ENCODE assay signal across 1 cellular context in the genomic region with DNA sequence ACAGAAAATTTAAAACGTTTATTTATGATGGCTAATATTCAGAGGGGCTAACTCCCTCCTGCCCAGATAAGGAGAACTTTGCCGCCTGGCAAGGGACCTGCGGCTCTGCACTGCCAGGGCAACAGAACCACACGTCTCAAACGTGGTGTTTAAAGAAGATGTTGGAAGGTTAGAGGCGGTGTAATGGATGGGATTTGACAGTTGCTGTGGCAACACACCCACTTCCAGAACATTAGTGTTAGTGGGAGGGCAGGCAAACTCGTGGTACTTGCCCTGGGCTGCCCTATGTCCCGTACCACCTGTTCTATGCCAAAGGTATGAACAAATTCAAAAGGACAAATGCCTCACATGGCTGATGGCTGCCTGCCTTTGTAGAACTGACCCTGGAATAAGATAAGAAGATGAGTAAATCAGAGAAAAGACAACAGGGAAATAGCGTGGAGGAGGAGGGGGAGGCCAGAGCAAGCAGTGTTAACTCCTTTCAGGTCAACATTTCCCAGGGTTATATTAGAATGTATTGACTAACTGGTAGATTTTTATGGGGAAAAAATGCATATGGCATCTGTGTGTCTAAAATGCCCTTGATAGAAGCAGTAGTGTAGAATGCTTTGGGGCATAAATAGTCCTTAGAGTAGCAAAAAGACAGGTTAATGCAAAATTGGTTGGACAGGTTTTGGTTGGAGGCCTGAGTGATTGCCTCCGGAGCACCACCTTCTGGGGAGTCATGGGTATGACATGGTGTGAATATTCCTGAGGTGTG.
TF ChIP-seq lines count a peak whose summit lies in the region.

No MANE protein-coding gene starts in this region.

TF ChIP-seq in GM23338, 12 proteins besides CTCF, POLR2A, EP300 and RAD21 (continued from another document):
- TF ChIP-seq, protein P1, sequence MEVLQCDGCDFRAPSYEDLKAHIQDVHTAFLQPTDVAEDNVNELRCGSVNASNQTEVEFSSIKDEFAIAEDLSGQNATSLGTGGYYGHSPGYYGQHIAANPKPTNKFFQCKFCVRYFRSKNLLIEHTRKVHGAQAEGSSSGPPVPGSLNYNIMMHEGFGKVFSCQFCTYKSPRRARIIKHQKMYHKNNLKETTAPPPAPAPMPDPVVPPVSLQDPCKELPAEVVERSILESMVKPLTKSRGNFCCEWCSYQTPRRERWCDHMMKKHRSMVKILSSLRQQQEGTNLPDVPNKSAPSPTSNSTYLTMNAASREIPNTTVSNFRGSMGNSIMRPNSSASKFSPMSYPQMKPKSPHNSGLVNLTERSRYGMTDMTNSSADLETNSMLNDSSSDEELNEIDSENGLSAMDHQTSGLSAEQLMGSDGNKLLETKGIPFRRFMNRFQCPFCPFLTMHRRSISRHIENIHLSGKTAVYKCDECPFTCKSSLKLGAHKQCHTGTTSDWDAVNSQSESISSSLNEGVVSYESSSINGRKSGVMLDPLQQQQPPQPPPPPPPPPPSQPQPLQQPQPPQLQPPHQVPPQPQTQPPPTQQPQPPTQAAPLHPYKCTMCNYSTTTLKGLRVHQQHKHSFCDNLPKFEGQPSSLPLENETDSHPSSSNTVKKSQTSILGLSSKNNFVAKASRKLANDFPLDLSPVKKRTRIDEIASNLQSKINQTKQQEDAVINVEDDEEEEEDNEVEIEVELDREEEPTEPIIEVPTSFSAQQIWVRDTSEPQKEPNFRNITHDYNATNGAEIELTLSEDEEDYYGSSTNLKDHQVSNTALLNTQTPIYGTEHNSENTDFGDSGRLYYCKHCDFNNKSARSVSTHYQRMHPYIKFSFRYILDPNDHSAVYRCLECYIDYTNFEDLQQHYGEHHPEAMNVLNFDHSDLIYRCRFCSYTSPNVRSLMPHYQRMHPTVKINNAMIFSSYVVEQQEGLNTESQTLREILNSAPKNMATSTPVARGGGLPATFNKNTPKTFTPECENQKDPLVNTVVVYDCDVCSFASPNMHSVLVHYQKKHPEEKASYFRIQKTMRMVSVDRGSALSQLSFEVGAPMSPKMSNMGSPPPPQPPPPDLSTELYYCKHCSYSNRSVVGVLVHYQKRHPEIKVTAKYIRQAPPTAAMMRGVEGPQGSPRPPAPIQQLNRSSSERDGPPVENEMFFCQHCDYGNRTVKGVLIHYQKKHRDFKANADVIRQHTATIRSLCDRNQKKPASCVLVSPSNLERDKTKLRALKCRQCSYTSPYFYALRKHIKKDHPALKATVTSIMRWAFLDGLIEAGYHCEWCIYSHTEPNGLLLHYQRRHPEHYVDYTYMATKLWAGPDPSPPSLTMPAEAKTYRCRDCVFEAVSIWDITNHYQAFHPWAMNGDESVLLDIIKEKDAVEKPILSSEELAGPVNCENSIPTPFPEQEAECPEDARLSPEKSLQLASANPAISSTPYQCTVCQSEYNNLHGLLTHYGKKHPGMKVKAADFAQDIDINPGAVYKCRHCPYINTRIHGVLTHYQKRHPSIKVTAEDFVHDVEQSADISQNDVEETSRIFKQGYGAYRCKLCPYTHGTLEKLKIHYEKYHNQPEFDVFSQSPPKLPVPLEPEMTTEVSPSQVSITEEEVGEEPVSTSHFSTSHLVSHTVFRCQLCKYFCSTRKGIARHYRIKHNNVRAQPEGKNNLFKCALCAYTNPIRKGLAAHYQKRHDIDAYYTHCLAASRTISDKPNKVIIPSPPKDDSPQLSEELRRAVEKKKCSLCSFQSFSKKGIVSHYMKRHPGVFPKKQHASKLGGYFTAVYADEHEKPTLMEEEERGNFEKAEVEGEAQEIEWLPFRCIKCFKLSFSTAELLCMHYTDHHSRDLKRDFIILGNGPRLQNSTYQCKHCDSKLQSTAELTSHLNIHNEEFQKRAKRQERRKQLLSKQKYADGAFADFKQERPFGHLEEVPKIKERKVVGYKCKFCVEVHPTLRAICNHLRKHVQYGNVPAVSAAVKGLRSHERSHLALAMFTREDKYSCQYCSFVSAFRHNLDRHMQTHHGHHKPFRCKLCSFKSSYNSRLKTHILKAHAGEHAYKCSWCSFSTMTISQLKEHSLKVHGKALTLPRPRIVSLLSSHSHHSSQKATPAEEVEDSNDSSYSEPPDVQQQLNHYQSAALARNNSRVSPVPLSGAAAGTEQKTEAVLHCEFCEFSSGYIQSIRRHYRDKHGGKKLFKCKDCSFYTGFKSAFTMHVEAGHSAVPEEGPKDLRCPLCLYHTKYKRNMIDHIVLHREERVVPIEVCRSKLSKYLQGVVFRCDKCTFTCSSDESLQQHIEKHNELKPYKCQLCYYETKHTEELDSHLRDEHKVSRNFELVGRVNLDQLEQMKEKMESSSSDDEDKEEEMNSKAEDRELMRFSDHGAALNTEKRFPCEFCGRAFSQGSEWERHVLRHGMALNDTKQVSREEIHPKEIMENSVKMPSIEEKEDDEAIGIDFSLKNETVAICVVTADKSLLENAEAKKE (CRISPR knock-in tag; IDR thresholded peaks at IDR 0.05), result no peak
- TF ChIP-seq EZH2phosphoT487 (IDR thresholded peaks at IDR 0.05; ENCODE audit: unreplicated experiment) (no peak), JUNB (IDR thresholded peaks at IDR 0.05; ENCODE audit: unreplicated experiment) (no peak), EZH2 (IDR thresholded peaks at IDR 0.05; ENCODE audit: low read depth, unreplicated experiment) (no peak), ZNF331 (CRISPR knock-in tag; IDR thresholded peaks at IDR 0.05; ENCODE audit: low read depth) (no peak), STAT1 (IDR thresholded peaks at IDR 0.05; ENCODE audit: unreplicated experiment) (no peak)
- TF ChIP-seq, protein P2, sequence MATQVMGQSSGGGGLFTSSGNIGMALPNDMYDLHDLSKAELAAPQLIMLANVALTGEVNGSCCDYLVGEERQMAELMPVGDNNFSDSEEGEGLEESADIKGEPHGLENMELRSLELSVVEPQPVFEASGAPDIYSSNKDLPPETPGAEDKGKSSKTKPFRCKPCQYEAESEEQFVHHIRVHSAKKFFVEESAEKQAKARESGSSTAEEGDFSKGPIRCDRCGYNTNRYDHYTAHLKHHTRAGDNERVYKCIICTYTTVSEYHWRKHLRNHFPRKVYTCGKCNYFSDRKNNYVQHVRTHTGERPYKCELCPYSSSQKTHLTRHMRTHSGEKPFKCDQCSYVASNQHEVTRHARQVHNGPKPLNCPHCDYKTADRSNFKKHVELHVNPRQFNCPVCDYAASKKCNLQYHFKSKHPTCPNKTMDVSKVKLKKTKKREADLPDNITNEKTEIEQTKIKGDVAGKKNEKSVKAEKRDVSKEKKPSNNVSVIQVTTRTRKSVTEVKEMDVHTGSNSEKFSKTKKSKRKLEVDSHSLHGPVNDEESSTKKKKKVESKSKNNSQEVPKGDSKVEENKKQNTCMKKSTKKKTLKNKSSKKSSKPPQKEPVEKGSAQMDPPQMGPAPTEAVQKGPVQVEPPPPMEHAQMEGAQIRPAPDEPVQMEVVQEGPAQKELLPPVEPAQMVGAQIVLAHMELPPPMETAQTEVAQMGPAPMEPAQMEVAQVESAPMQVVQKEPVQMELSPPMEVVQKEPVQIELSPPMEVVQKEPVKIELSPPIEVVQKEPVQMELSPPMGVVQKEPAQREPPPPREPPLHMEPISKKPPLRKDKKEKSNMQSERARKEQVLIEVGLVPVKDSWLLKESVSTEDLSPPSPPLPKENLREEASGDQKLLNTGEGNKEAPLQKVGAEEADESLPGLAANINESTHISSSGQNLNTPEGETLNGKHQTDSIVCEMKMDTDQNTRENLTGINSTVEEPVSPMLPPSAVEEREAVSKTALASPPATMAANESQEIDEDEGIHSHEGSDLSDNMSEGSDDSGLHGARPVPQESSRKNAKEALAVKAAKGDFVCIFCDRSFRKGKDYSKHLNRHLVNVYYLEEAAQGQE (IDR thresholded peaks at IDR 0.05; ENCODE audit: unreplicated experiment), result no peak
- TF ChIP-seq, protein P3, sequence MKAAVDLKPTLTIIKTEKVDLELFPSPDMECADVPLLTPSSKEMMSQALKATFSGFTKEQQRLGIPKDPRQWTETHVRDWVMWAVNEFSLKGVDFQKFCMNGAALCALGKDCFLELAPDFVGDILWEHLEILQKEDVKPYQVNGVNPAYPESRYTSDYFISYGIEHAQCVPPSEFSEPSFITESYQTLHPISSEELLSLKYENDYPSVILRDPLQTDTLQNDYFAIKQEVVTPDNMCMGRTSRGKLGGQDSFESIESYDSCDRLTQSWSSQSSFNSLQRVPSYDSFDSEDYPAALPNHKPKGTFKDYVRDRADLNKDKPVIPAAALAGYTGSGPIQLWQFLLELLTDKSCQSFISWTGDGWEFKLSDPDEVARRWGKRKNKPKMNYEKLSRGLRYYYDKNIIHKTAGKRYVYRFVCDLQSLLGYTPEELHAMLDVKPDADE (IDR thresholded peaks at IDR 0.05), result no peak
